21 cellular contexts compared by ENCODE assay signal in genomic region chr2:231965118-231965517, GRCh38. TPM values are rescaled to one million over a fixed set of nuclear protein-coding genes. Genes with fewer than 3 reads are reported as not detected.
DNase-seq lines count a peak whose midpoint lies in the region; ATAC-seq and TF ChIP-seq lines count a peak whose summit lies in the region.
"Had no signal": no experiment of that assay in that cellular context is flagged by ENCODE, and none has a peak within 500 bp of the region (broad histone marks: within the 10 kb centered on the region; RNA-seq: fewer than 3 reads in every experiment).

No MANE protein-coding gene starts in this region.

- H3K27ac ChIP-seq in tibial artery, result no peak overlapping the region
- H3K27ac ChIP-seq: colonic mucosa, GM23248 had no signal

- H3K4me3 ChIP-seq in tibial artery, result no peak overlapping the region
- H3K4me3 ChIP-seq: colonic mucosa, GM23248, lung had no signal

- peaks cover 2% of the 10 kb centered on the region for H3K36me3 Mint-ChIP-seq in T-helper 17 cell (ENCODE audit: low read depth)
- peaks cover 16% of the 10 kb centered on the region for H3K36me3 Mint-ChIP-seq in nephron (ENCODE audit: low read depth)
- H3K36me3 Mint-ChIP-seq: natural killer cell had no signal

- no peak for TF ChIP-seq CTCF in nephron (IDR thresholded peaks at IDR 0.05; ENCODE audit: unreplicated experiment in 3 of 3)
- TF ChIP-seq CTCF in tibial artery (IDR thresholded peaks at IDR 0.05), result no peak

- no peak for ATAC-seq in T-helper 17 cell
- ATAC-seq in HG02840 (IDR thresholded peaks at IDR 0.05; ENCODE audit: low FRiP score, unreplicated experiment), result no peak
- no peak for ATAC-seq in HG03342 (IDR thresholded peaks at IDR 0.05; ENCODE audit: unreplicated experiment)
- ATAC-seq: activated CD8-positive, alpha-beta memory T cell treated with anti-CD3 and anti-CD28 coated beads, Interleukin-2, amount 10 ng/mL, durations not matched to agents 7 days and 5 days; natural killer cell had no signal

- H3K9me3 ChIP-seq in T-helper 17 cell (ENCODE audit: control insufficient read depth, low read length, poor library complexity, severe bottlenecking) (no peaks in the 10 kb centered on the region), tibial artery (no peaks in the 10 kb centered on the region)
- H3K9me3 ChIP-seq: colonic mucosa had no signal

- peaks cover 46% of the 10 kb centered on the region for H3K4me1 Mint-ChIP-seq in T-helper 17 cell
- peaks cover 22% of the 10 kb centered on the region for H3K4me1 Mint-ChIP-seq in nephron

- peak overlapping the region; percentile 59 for H3K27ac Mint-ChIP-seq in T-helper 17 cell
- H3K27ac Mint-ChIP-seq in nephron, result no peak overlapping the region
- H3K27ac Mint-ChIP-seq: activated CD8-positive, alpha-beta memory T cell treated with anti-CD3 and anti-CD28 coated beads, Interleukin-2, amount 10 ng/mL, durations not matched to agents 7 days and 5 days had no signal

- DNase-seq in NCI-H748 (lab: John Stamatoyannopoulos, UW; ENCODE audit: unreplicated experiment), result peak; percentile 53
- no peak for DNase-seq in NCI-H748 treated with DMSO at 0.1 percent for 48 hours (lab: John Stamatoyannopoulos, UW)
- DNase-seq in NCI-H2029 treated with DMSO at 0.1 percent for 48 hours (lab: John Stamatoyannopoulos, UW), result peak; percentile 11
- no peak for DNase-seq in T-helper 17 cell
- no peak for DNase-seq in tibial artery
- DNase-seq: activated CD8-positive, alpha-beta memory T cell treated with anti-CD3 and anti-CD28 coated beads, Interleukin-2, amount 10 ng/mL, durations not matched to agents 7 days and 5 days; activated gamma-delta T cell; CD4-positive, CD25-positive, alpha-beta regulatory T cell; colonic mucosa; GM23248; Kasumi-1; natural killer cell; NCI-H187; stimulated activated CD4-positive, alpha-beta T cell treated with anti-CD3 and anti-CD28 coated beads, Interleukin-12 subunit alpha, Interleukin-12 subunit beta, amount 100 ng/mL, for 4 hours; T1000 had no signal

- peaks cover 13% of the 10 kb centered on the region for H3K9me3 Mint-ChIP-seq in nephron
- H3K9me3 Mint-ChIP-seq: natural killer cell had no signal

- intact Hi-C loops in tibial artery (cut with DNase I; ENCODE audit: low total_unique reads), result no loop called here

- H3K4me3 Mint-ChIP-seq in T-helper 17 cell (peak overlapping the region; percentile 33), nephron (peak overlapping the region in 2 of 3 experiments; percentile 7 to 43)
- H3K4me3 Mint-ChIP-seq: activated CD8-positive, alpha-beta memory T cell treated with anti-CD3 and anti-CD28 coated beads, Interleukin-2, amount 10 ng/mL, durations not matched to agents 7 days and 5 days had no signal

- no peaks in the 10 kb centered on the region for H3K36me3 ChIP-seq in tibial artery
- H3K36me3 ChIP-seq: colonic mucosa had no signal

- no peaks in the 10 kb centered on the region for H3K27me3 Mint-ChIP-seq in T-helper 17 cell
- no peaks in the 10 kb centered on the region for H3K27me3 Mint-ChIP-seq in nephron (ENCODE audit: low read depth)
- H3K27me3 Mint-ChIP-seq: activated CD8-positive, alpha-beta memory T cell treated with anti-CD3 and anti-CD28 coated beads, Interleukin-2, amount 10 ng/mL, durations not matched to agents 7 days and 5 days had no signal

- peaks cover 0 to 26% (median 12%) of the 10 kb centered on the region in 4 donors for H3K4me1 ChIP-seq in tibial artery
- H3K4me1 ChIP-seq: colonic mucosa had no signal

- H3K27me3 ChIP-seq in tibial artery, result no peaks in the 10 kb centered on the region
- H3K27me3 ChIP-seq: colonic mucosa had no signal

RNA-seq across cellular contexts. Expression of gene DIS3L2, which starts 3.6 kb away (rescaled TPM):
- 10 to 100 TPM; 55.5 to 67.2 TPM for total RNA-seq in T-helper 17 cell

RNA-seq across cellular contexts. Expression of gene NPPC, which starts 38.9 kb away (rescaled TPM):
- total RNA-seq in T-helper 17 cell, result not detected
- total RNA-seq: A673; activated CD8-positive, alpha-beta memory T cell treated with anti-CD3 and anti-CD28 coated beads, Interleukin-2, amount 10 ng/mL, durations not matched to agents 7 days and 5 days; CD4-positive, CD25-positive, alpha-beta regulatory T cell; GM23248; natural killer cell; pulmonary artery endothelial cell had no signal

Comparison
In these comparisons a context has a peak if more than half of its experiments do, and no peak if none do; other contexts are left out.
1. DNase-seq: peak in NCI-H748 (single experiment) and NCI-H2029 treated with DMSO at 0.1 percent for 48 hours (single experiment); none in NCI-H748 treated with DMSO at 0.1 percent for 48 hours (single experiment), T-helper 17 cell (0 of 3) and tibial artery (0 of 2).